ENCODE assay signal across 1 cellular context in genomic region chr17:50297407-50297865, GRCh38.
TF ChIP-seq lines count a peak whose summit lies in the region.

No MANE protein-coding gene starts in this region.

TF ChIP-seq in HepG2, 621 proteins besides CTCF, POLR2A, EP300 and RAD21 (continued from another document and continues in another):
- TF ChIP-seq SMAD3 (CRISPR knock-in tag; IDR thresholded peaks at IDR 0.05) (peak; percentile 84), DR1 (CRISPR knock-in tag; IDR thresholded peaks at IDR 0.05) (no peak), BRD4 (CRISPR knock-in tag; IDR thresholded peaks at IDR 0.05) (no peak), LRRFIP1 (CRISPR knock-in tag; conservative IDR thresholded peaks at IDR 0.05) (no peak), GZF1 (CRISPR knock-in tag; IDR thresholded peaks at IDR 0.05) (no peak), THAP7 (CRISPR knock-in tag; IDR thresholded peaks at IDR 0.05) (no peak), SMAD1 (CRISPR knock-in tag; IDR thresholded peaks at IDR 0.05; ENCODE audit: borderline replicate concordance, low read depth) (no peak), ZFP36 (IDR thresholded peaks at IDR 0.05; ENCODE audit: borderline replicate concordance, low read depth, low read length, partially characterized antibody) (no peak), BATF2 (CRISPR knock-in tag; IDR thresholded peaks at IDR 0.05) (no peak), PPARG (CRISPR knock-in tag; conservative IDR thresholded peaks at IDR 0.05) (0 out of 2 replicates have a peak, but pooled peaks have one; percentile 14), HOXA5 (CRISPR knock-in tag; IDR thresholded peaks at IDR 0.05) (peak; percentile 67; the same call in 1 of the 2 replicates), ZNF205 (CRISPR knock-in tag; IDR thresholded peaks at IDR 0.05) (no peak), IRX3 (CRISPR knock-in tag; IDR thresholded peaks at IDR 0.05; ENCODE audit: borderline replicate concordance, low read depth) (no peak), ZFP36L2 (CRISPR knock-in tag; IDR thresholded peaks at IDR 0.05) (no peak), FOXP4 (CRISPR knock-in tag; IDR thresholded peaks at IDR 0.05) (no peak), ZBTB25 (CRISPR knock-in tag; IDR thresholded peaks at IDR 0.05) (0 out of 2 replicates have a peak, but pooled peaks have one; percentile 35), TGIF2 (CRISPR knock-in tag; IDR thresholded peaks at IDR 0.05) (no peak), ZNF589 (CRISPR knock-in tag; conservative IDR thresholded peaks at IDR 0.05) (no peak), BRF2 (CRISPR knock-in tag; IDR thresholded peaks at IDR 0.05) (0 out of 2 replicates have a peak, but pooled peaks have one; percentile 22), PRDM15 (CRISPR knock-in tag; IDR thresholded peaks at IDR 0.05) (no peak), DZIP1 (CRISPR knock-in tag; IDR thresholded peaks at IDR 0.05) (no peak), MAZ (IDR thresholded peaks at IDR 0.05; ENCODE audit: borderline replicate concordance, low read depth, low read length) (no peak; the same call in 1 of the 2 replicates), MAZ (CRISPR knock-in tag; IDR thresholded peaks at IDR 0.05; ENCODE audit: low read depth) (no peak), ZBTB44 (CRISPR knock-in tag; IDR thresholded peaks at IDR 0.05) (no peak), ZNF512 (CRISPR knock-in tag; IDR thresholded peaks at IDR 0.05) (no peak), ZNF670 (CRISPR knock-in tag; IDR thresholded peaks at IDR 0.05; ENCODE audit: borderline replicate concordance) (no peak), CCDC6 (CRISPR knock-in tag; IDR thresholded peaks at IDR 0.05) (no peak), ZC3H13 (CRISPR knock-in tag; IDR thresholded peaks at IDR 0.05) (no peak), SIX1 (CRISPR knock-in tag; IDR thresholded peaks at IDR 0.05; ENCODE audit: borderline replicate concordance) (no peak), TEAD3 (CRISPR knock-in tag; optimal IDR thresholded peaks at IDR 0.05; ENCODE audit: borderline replicate concordance) (peak; percentile 59), GABPB1 (CRISPR knock-in tag; IDR thresholded peaks at IDR 0.05) (peak; percentile 25; the same call in 1 of the 2 replicates), SKI (IDR thresholded peaks at IDR 0.05; ENCODE audit: partially characterized antibody) (no peak), ATF7 (IDR thresholded peaks at IDR 0.05) (no peak), ATF7 (CRISPR knock-in tag; IDR thresholded peaks at IDR 0.05) (0 out of 2 replicates have a peak, but pooled peaks have one; percentile 31), ZMAT5 (CRISPR knock-in tag; IDR thresholded peaks at IDR 0.05; ENCODE audit: borderline replicate concordance, low read depth) (no peak), BRCA1 (CRISPR knock-in tag; IDR thresholded peaks at IDR 0.05) (no peak), ZFY (CRISPR knock-in tag; IDR thresholded peaks at IDR 0.05) (peak; percentile 28; the same call in 1 of the 2 replicates), FOXO4 (CRISPR knock-in tag; conservative IDR thresholded peaks at IDR 0.05) (no peak), ZKSCAN1 (IDR thresholded peaks at IDR 0.05; ENCODE audit: low read length) (no peak), BORCS8-MEF2B (CRISPR knock-in tag; IDR thresholded peaks at IDR 0.05) (peak; percentile 66), KLF16 (CRISPR knock-in tag; IDR thresholded peaks at IDR 0.05) (peak in 1 of 2 experiments; percentile 57; a peak in 1 of 4 replicates), SIX4 (CRISPR knock-in tag; IDR thresholded peaks at IDR 0.05) (no peak)
